ENCODE assay signal across 10 cellular contexts in the genomic region with DNA sequence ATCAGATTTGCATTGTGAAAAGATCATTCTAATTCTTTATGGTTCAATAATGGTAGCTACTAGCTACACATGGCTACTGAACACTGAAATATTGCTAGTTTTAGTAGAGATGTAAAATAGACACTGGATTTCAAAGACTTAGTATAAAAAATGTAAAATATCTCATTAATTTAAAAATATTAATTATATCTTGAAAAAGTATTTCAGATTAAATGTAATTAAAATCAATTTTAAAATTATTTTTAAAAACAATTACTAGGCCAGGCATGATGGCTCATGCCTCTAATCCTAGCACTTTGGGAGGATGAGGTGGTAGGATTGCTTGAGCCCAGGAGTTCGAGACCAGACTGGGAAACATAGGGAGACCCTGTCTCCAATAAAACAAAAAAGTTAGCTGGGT. TPM values are rescaled to one million over a fixed set of nuclear protein-coding genes. Genes with fewer than 3 reads are reported as not detected.
"Had no signal": no experiment of that assay in that cellular context is flagged by ENCODE, and none has a peak within 500 bp of the region (broad histone marks: within the 10 kb centered on the region; RNA-seq: fewer than 3 reads in every experiment).

No MANE protein-coding gene starts in this region.

- H3K4me1 Mint-ChIP-seq: IgD-negative memory B cell had no signal

- H3K27ac Mint-ChIP-seq: IgD-negative memory B cell had no signal

- H3K4me3 ChIP-seq: K562 had no signal

- ATAC-seq: HepG2, K562 had no signal

- FAIRE-seq: HepG2, K562 had no signal

- H3K4me3 Mint-ChIP-seq: IgD-negative memory B cell had no signal

- DNase-seq: IMR-90, KBM-7, KG1 had no signal

- H3K27ac ChIP-seq: HL-60, KMS-11 had no signal

RNA-seq across cellular contexts. Expression of gene TLR2, which starts 20.4 kb away (rescaled TPM):
- total RNA-seq: HT-29, HT1080 had no signal
